ENCODE assay signal across 1 cellular context in genomic region chrX:153689654-153690465, GRCh38.
TF ChIP-seq lines count a peak whose summit lies in the region.

No MANE protein-coding gene starts in this region.

TF ChIP-seq in neural cell, 6 proteins besides CTCF, POLR2A, EP300 and RAD21 (continued from another document):
- TF ChIP-seq REST (IDR thresholded peaks at IDR 0.05; ENCODE audit: borderline replicate concordance) (no peak), POLR2AphosphoS5 (IDR thresholded peaks at IDR 0.05) (no peak)
TF ChIP-seq in neural cell: peak in this region for 0.
